In genomic region chr7:123114288-123114687, GRCh38 we compare ENCODE assay signal across 21 cellular contexts.
DNase-seq lines count a peak whose midpoint lies in the region; ATAC-seq, FAIRE-seq and TF ChIP-seq lines count a peak whose summit lies in the region.
"Had no signal": no experiment of that assay in that cellular context is flagged by ENCODE, and none has a peak within 500 bp of the region (broad histone marks: within the 10 kb centered on the region; RNA-seq: fewer than 3 reads in every experiment).

No MANE protein-coding gene starts in this region.

- DNase-seq in IMR-90 (no peak), K562 (ENCODE audit: extremely low read depth in 1 of 4, low spot score in 3 of 4) (no peak), kidney (no peak), cerebellar nuclear complex (lab: John Stamatoyannopoulos, UW) (no peak)
- DNase-seq in activated T-cell treated with anti-CD3 and anti-CD28 coated beads, Interleukin-2, amount 50 U/mL, for 48 hours, result no peak
- DNase-seq: 8988T; Caco-2; CD4-positive, CD25-positive, alpha-beta regulatory T cell; CD8-positive, alpha-beta T cell; DMS153; DND-41; GOT3; HFFc6 had no signal

- TF ChIP-seq CTCF in IMR-90 (conservative IDR thresholded peaks at IDR 0.05; ENCODE audit: low read depth, low read length), result no peak
- no peak for TF ChIP-seq CTCF in K562 (IDR thresholded peaks at IDR 0.05 in 2 of 3, conservative IDR thresholded peaks at IDR 0.05 in 1 of 3; ENCODE audit: insufficient read depth in 2 of 3, low read depth in 1 of 3, low read length in 3 of 3)
- TF ChIP-seq CTCF in kidney (IDR thresholded peaks at IDR 0.05; ENCODE audit: borderline replicate concordance, extremely low read depth, insufficient read depth), result no peak

- no peak for TF ChIP-seq EP300 in K562 (IDR thresholded peaks at IDR 0.05; ENCODE audit: low read length)

- H2AK9ac ChIP-seq in IMR-90 (replicated peaks; ENCODE audit: low read depth, low read length, poor library complexity), result no peak overlapping the region

- no peak overlapping the region for H3K56ac ChIP-seq in IMR-90 (ENCODE audit: extremely low read depth, insufficient read depth, low read length)

- H2AFZ ChIP-seq in IMR-90 (replicated peaks; ENCODE audit: low read length, poor library complexity), result no peak overlapping the region
- H2AFZ ChIP-seq in K562 (ENCODE audit: low read depth, low read length), result no peak overlapping the region

- H3K79me2 ChIP-seq in K562 (ENCODE audit: control insufficient read depth, insufficient read depth, low read length), result no peaks in the 10 kb centered on the region

- no peaks in the 10 kb centered on the region for H3K79me1 ChIP-seq in IMR-90 (ENCODE audit: low read depth in 1 of 2, low read length in 2 of 2)

- peaks cover 12% of the 10 kb centered on the region for H3K9me3 ChIP-seq in IMR-90 (ENCODE audit: control insufficient read depth, insufficient read depth, low read length)
- no peaks in the 10 kb centered on the region for H3K9me3 ChIP-seq in K562 (replicated peaks; ENCODE audit: control insufficient read depth, insufficient read depth, low read depth, low read length)
- H3K9me3 ChIP-seq in kidney (ENCODE audit: control insufficient read depth in 1 of 2, low read length in 2 of 2), result no peaks in the 10 kb centered on the region
- H3K9me3 ChIP-seq: Caco-2, HAP-1 had no signal

- BruUV-seq in IMR-90 (replicated peaks; lab: Mats Ljungman, UMichigan), result no TSS peak
- BruUV-seq in K562 (replicated peaks; lab: Mats Ljungman, UMichigan), result no TSS peak

- H4K5ac ChIP-seq in IMR-90 (ENCODE audit: low read depth, low read length), result no peak overlapping the region

- H4K20me1 ChIP-seq in IMR-90 (ENCODE audit: insufficient read depth, low read length) (no peaks in the 10 kb centered on the region), K562 (replicated peaks; ENCODE audit: control insufficient read depth, insufficient read depth, low read length) (no peaks in the 10 kb centered on the region)
- H4K20me1 ChIP-seq: BLaER1 had no signal

- H3K9me1 ChIP-seq in IMR-90 (ENCODE audit: insufficient read depth, low read length) (no peaks in the 10 kb centered on the region), K562 (ENCODE audit: control insufficient read depth, insufficient read depth, low read length) (no peaks in the 10 kb centered on the region)

- H3K36me3 ChIP-seq in IMR-90 (ENCODE audit: control insufficient read depth, insufficient read depth, low read length) (no peaks in the 10 kb centered on the region), K562 (ENCODE audit: control insufficient read depth, insufficient read depth, low read length) (no peaks in the 10 kb centered on the region), kidney (ENCODE audit: control insufficient read depth in 1 of 2, insufficient read depth in 2 of 2, low read length in 2 of 2) (peaks cover 0 to 4% of the 10 kb centered on the region in 2 donors)
- H3K36me3 ChIP-seq: BLaER1, HAP-1 had no signal

- POLR2A ChIA-PET in IMR-90 (lab: Charles Lee; ENCODE audit: unreplicated experiment) (no interaction called here), K562 (lab: Yijun Ruan, JAX) (no interaction called here)

- TF ChIP-seq RAD21 in IMR-90 (IDR thresholded peaks at IDR 0.05; ENCODE audit: low read length) (no peak), K562 (CRISPR knock-in tag; conservative IDR thresholded peaks at IDR 0.05 in 1 of 2, IDR thresholded peaks at IDR 0.05 in 1 of 2) (no peak)

- no peak overlapping the region for H2BK20ac ChIP-seq in IMR-90 (ENCODE audit: low read depth, low read length)

- H3K27ac ChIP-seq in IMR-90 (ENCODE audit: insufficient read depth, low read length) (no peak overlapping the region), K562 (ENCODE audit: extremely low read depth, low read depth, low read length) (no peak overlapping the region), kidney (ENCODE audit: low read depth in 2 of 2, low read length in 2 of 2) (no peak overlapping the region)
- H3K27ac ChIP-seq: BLaER1, C4-2B had no signal

- dilution Hi-C loops in IMR-90 (cut with HindIII; ENCODE audit: low sequenced_read_pairs, unreplicated experiment), result no loop called here

- H3K4ac ChIP-seq in IMR-90 (ENCODE audit: low read depth, low read length), result no peak overlapping the region

- intact Hi-C loops in IMR-90 (cut with micrococcal nuclease), result no loop called here
- intact Hi-C loops in K562 (cut with micrococcal nuclease), result no loop called here
- intact Hi-C loops in kidney (cut with DNase I), result no loop called here

- no peak for TF ChIP-seq POLR2A in IMR-90 (IDR thresholded peaks at IDR 0.05; ENCODE audit: low read depth, low read length)
- no peak for TF ChIP-seq POLR2A in K562 (conservative IDR thresholded peaks at IDR 0.05)
- no peak for TF ChIP-seq POLR2A in GM18505 (IDR thresholded peaks at IDR 0.05; ENCODE audit: borderline replicate concordance, extremely low read depth, insufficient read depth, insufficient read length)

- H3K23ac ChIP-seq in IMR-90 (ENCODE audit: low read depth, low read length), result no peak overlapping the region

- CTCF ChIA-PET in IMR-90 (lab: Yijun Ruan, JAX), result no interaction called here
- CTCF ChIA-PET in K562 (lab: Yijun Ruan, JAX; ENCODE audit: low intra/inter-chr PET ratio), result no interaction called here

- no peak overlapping the region for H3K9ac ChIP-seq in IMR-90 (ENCODE audit: low read depth, low read length)
- no peak overlapping the region for H3K9ac ChIP-seq in K562 (ENCODE audit: insufficient read depth in 1 of 2, low read depth in 2 of 2, low read length in 2 of 2)
- no peak overlapping the region for H3K9ac ChIP-seq in kidney (ENCODE audit: low read length in 2 of 2)
- H3K9ac ChIP-seq: BLaER1 had no signal

- no peak overlapping the region for H3K18ac ChIP-seq in IMR-90 (ENCODE audit: low read depth, low read length)

- no peak overlapping the region for H2AK5ac ChIP-seq in IMR-90 (ENCODE audit: low read depth, low read length)

- H4K8ac ChIP-seq in IMR-90 (ENCODE audit: low read depth in 2 of 2, low read length in 2 of 2), result no peak overlapping the region

- no peak overlapping the region for H2BK120ac ChIP-seq in IMR-90 (ENCODE audit: low read depth, low read length)

- no peak overlapping the region for H3K14ac ChIP-seq in IMR-90 (replicated peaks; ENCODE audit: low read depth, low read length)

- FAIRE-seq in A204.1 (lab: Jason Lieb, UNC), result peak; percentile 70
- no peak for FAIRE-seq in K562 (lab: Jason Lieb, UNC)
- peak; percentile 50 for FAIRE-seq in kidney (lab: Jason Lieb, UNC)
- FAIRE-seq: G401.6, GM12892, H54 had no signal

- no CpG with 5 or more reads among the region's 2 CpGs for WGBS in IMR-90 (ENCODE audit: extremely low coverage in 2 of 2, insufficient read length in 1 of 2), 2 experiments
- 5% methylated on average over 2 of the region's 2 CpGs for WGBS in K562 (ENCODE audit: insufficient coverage, low coverage, missing lambda C conversion rate)

- H3K27me3 ChIP-seq in IMR-90 (ENCODE audit: control insufficient read depth, insufficient read depth, low read length) (no peaks in the 10 kb centered on the region), K562 (ENCODE audit: control insufficient read depth in 2 of 2, insufficient read depth in 2 of 2, low read length in 2 of 2) (no peaks in the 10 kb centered on the region)
- H3K27me3 ChIP-seq: BLaER1 had no signal

- H3K4me2 ChIP-seq in IMR-90 (ENCODE audit: low read depth, low read length) (no peak overlapping the region), K562 (ENCODE audit: insufficient read depth, low read length) (no peak overlapping the region)
- H3K4me2 ChIP-seq: BLaER1 had no signal

- H3K4me1 ChIP-seq in IMR-90 (ENCODE audit: control insufficient read depth, insufficient read depth, low read length) (no peaks in the 10 kb centered on the region), K562 (replicated peaks in 1 of 2; ENCODE audit: control insufficient read depth in 2 of 2, insufficient read depth in 2 of 2, low read length in 2 of 2) (no peaks in the 10 kb centered on the region), kidney (ENCODE audit: control insufficient read depth in 1 of 2, insufficient read depth in 1 of 2, low read depth in 1 of 2, low read length in 2 of 2) (no peaks in the 10 kb centered on the region)
- H3K4me1 ChIP-seq: BLaER1, Caco-2, HAP-1 had no signal

- in situ Hi-C loops in IMR-90 (cut with MboI; ENCODE audit: low sequenced_read_pairs) (no loop called here), K562 (cut with MboI) (no loop called here)

- no peak overlapping the region for H4K91ac ChIP-seq in IMR-90 (ENCODE audit: insufficient read depth, low read depth, low read length)

- H3K4me3 ChIP-seq in IMR-90 (ENCODE audit: insufficient read depth, low read depth, low read length) (no peak overlapping the region), K562 (no peak overlapping the region), kidney (ENCODE audit: low read length in 2 of 2) (no peak overlapping the region)
- H3K4me3 ChIP-seq: BLaER1, HAP-1 had no signal

- H2BK15ac ChIP-seq in IMR-90 (ENCODE audit: low read depth, low read length), result no peak overlapping the region

- no peak for ATAC-seq in IMR-90 (ENCODE audit: low read depth)
- ATAC-seq in K562, result no peak
- no peak for ATAC-seq in GM18505 (IDR thresholded peaks at IDR 0.05; ENCODE audit: unreplicated experiment)
- ATAC-seq: CD8-positive, alpha-beta T cell had no signal

- no peak overlapping the region for H2BK5ac ChIP-seq in IMR-90 (ENCODE audit: low read depth, low read length, poor library complexity, severe bottlenecking)

TF ChIP-seq in IMR-90, 13 proteins besides CTCF, POLR2A, EP300 and RAD21:
- TF ChIP-seq RFX5 (IDR thresholded peaks at IDR 0.05; ENCODE audit: low read depth, low read length) (no peak), SMC3 (IDR thresholded peaks at IDR 0.05; ENCODE audit: low read depth, low read length) (no peak), CHD1 (IDR thresholded peaks at IDR 0.05; ENCODE audit: low read depth, low read length) (no peak), MAFK (IDR thresholded peaks at IDR 0.05; ENCODE audit: low read depth, low read length) (peak; percentile 71)

TF ChIP-seq in K562, 482 proteins besides CTCF, POLR2A, EP300 and RAD21 (continues in another document):
- TF ChIP-seq ZNF316 (IDR thresholded peaks at IDR 0.05) (peak; percentile 97), CREB3 (tag; conservative IDR thresholded peaks at IDR 0.05; ENCODE audit: low read depth) (no peak), LARP7 (IDR thresholded peaks at IDR 0.05) (no peak), DLX4 (CRISPR knock-in tag; IDR thresholded peaks at IDR 0.05) (no peak), ZNF224 (CRISPR knock-in tag; IDR thresholded peaks at IDR 0.05) (no peak), MAFF (IDR thresholded peaks at IDR 0.05; ENCODE audit: low read length) (peak; percentile 55; the same call in 1 of the 2 replicates)
